8 cellular contexts compared by ENCODE assay signal in the genomic region with DNA sequence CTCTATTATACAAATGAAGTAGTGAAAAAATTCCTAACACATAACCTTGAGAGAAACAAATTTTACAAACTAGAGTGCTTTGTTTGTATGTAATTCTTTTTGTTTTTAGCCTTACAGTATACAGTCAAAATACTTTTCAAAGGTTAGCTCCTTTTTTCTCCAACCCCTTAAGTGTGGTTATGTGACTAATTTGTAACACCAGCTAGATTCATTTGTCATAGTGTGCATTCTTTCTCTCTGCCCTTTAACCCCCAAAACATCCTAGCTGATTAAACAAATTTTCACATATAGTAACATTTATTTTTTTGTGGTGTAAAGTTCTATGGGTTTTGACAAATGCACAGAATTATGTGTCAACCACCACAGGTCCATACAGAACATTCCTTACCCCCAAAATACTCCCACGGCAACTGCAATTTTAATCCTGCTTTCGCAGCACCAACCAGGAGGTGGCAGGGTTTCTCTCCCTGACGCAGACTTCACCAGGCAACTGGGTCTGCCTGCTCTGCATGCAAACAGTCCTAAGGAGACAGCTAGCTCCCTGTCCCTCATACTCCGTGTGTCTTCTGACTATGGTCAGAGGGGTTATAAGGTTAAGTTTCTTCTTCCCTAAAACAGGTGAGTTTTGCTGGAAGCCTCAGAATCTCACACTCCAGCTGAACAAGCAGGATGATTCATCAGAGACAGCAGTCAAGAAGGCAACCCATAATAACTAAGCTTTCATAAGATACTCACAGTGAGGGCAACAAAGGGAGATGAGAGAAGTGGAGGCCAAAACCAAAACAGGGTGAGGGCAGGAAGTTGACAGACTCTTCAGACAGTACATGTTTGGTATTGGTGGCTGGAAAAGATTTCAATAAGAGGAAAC. TPM values are rescaled to one million over a fixed set of nuclear protein-coding genes. Genes with fewer than 3 reads are reported as not detected.
A peak's percentile ranks its signal among the peaks of the same experiment; 100 is the strongest.
DNase-seq lines count a peak whose midpoint lies in the region; ATAC-seq and TF ChIP-seq lines count a peak whose summit lies in the region.

No MANE protein-coding gene starts in this region.

- H3K36me3 ChIP-seq in heart right ventricle = no peaks in the 10 kb centered on the region

- no peak overlapping the region for H3K27ac Mint-ChIP-seq in activated naive CD4-positive, alpha-beta T cell treated with anti-CD3 and anti-CD28 coated beads, Interleukin-2, amount 50 U/mL, for 72 hours

- H3K27ac ChIP-seq in heart right ventricle = no peak overlapping the region

- H3K4me3 ChIP-seq in heart right ventricle (no peak overlapping the region), retinal pigment epithelial cell (ENCODE audit: low read length) (no peak overlapping the region)

- H3K27me3 ChIP-seq in heart right ventricle = no peaks in the 10 kb centered on the region

- H3K4me1 ChIP-seq in heart right ventricle = peaks cover 0 to 10% (median 0%) of the 10 kb centered on the region in 9 donors

- no peaks in the 10 kb centered on the region for H3K36me3 Mint-ChIP-seq in activated naive CD4-positive, alpha-beta T cell treated with anti-CD3 and anti-CD28 coated beads, Interleukin-2, amount 50 U/mL, for 72 hours

- WGBS in heart right ventricle, 2 donors = 13 to 25% methylated on average over 4 of the region's 4 CpGs

- no peaks in the 10 kb centered on the region for H3K9me3 ChIP-seq in heart right ventricle

- TF ChIP-seq CTCF in heart right ventricle (IDR thresholded peaks at IDR 0.05) (peak in 7 of 9 donors; percentile 47 to 70 (median 60)), retinal pigment epithelial cell (conservative IDR thresholded peaks at IDR 0.05; ENCODE audit: low read depth, low read length) (peak; percentile 86)

- DNase-seq in AML-193 (lab: John Stamatoyannopoulos, UW) = peak; percentile 32 to 47
- DNase-seq in NCI-H2227 treated with DMSO at 0.1 percent for 48 hours (lab: John Stamatoyannopoulos, UW) = peak; percentile 25
- peak in 1 of 2 donors; percentile 51 for DNase-seq in activated naive CD4-positive, alpha-beta T cell treated with anti-CD3 and anti-CD28 coated beads, Interleukin-2, amount 50 U/mL, for 72 hours (ENCODE audit: low spot score in 2 of 2)
- peak in 1 of 2 donors; percentile 30 for DNase-seq in heart right ventricle
- DNase-seq in retinal pigment epithelial cell (ENCODE audit: low read depth) = no peak
- DNase-seq in cerebellar nuclear complex (lab: John Stamatoyannopoulos, UW) = no peak
- no peak for DNase-seq in activated CD8-positive, alpha-beta memory T cell treated with anti-CD3 and anti-CD28 coated beads, Interleukin-2, amount 50 U/mL, for 48 hours

- intact Hi-C loops in heart right ventricle (cut with DNase I) = loop anchor here in 7 of 10 donors (5.0 to 10.0 kb wide), 3 partner anchors 66 to 163 kb away; no protein-coding TSS in a partner anchor

- H3K9me3 Mint-ChIP-seq in activated naive CD4-positive, alpha-beta T cell treated with anti-CD3 and anti-CD28 coated beads, Interleukin-2, amount 50 U/mL, for 72 hours = no peaks in the 10 kb centered on the region

- ATAC-seq in GM18502 (IDR thresholded peaks at IDR 0.05; ENCODE audit: poor library complexity, unreplicated experiment) (peak; percentile 78), heart right ventricle (peak in 7 of 8 donors; percentile 66 to 84 (median 75))
- peak; percentile 85 to 89 for ATAC-seq in activated naive CD4-positive, alpha-beta T cell treated with anti-CD3 and anti-CD28 coated beads, Interleukin-2, amount 50 U/mL, for 72 hours

RNA-seq across cellular contexts. Expression of a gene that starts 44.5 kb away (rescaled TPM):
- total RNA-seq in activated naive CD4-positive, alpha-beta T cell treated with anti-CD3 and anti-CD28 coated beads, Interleukin-2, amount 50 U/mL, for 72 hours = not detected
- total RNA-seq in heart right ventricle = not detected
- polyA plus RNA-seq in heart right ventricle = under 1 TPM; 0.01 to 0.15 TPM

Comparison
In these comparisons a context has a peak if more than half of its experiments do, and no peak if none do; other contexts are left out.
1. DNase-seq: peak in AML-193 (2 of 2) and NCI-H2227 treated with DMSO at 0.1 percent for 48 hours (single experiment); none in retinal pigment epithelial cell (single experiment), cerebellar nuclear complex (0 of 2) and activated CD8-positive, alpha-beta memory T cell treated with anti-CD3 and anti-CD28 coated beads, Interleukin-2, amount 50 U/mL, for 48 hours (single experiment).
2. Peak in every context shown above with its lines, with median percentiles within 50 percentile points of each other: ATAC-seq.